Comparison of ENCODE assay signal across 9 cellular contexts in the genomic region with DNA sequence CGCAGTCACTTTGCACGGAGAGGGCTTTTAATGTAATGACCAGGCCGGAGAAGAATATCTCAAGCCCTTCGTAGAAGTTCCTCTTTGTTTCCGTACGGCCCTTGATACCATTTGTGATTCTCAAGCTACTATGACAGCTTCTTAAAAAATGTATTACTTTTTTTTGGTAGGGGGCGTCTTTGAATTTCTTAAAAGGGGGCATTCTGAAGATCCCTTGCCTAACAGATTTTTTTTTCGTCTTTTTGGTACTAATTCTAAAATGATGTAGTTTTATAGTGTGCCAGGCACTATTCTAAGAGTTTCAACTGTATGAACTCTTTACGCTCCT.
A peak's percentile ranks its signal among the peaks of the same experiment; 100 is the strongest.
DNase-seq lines count a peak whose midpoint lies in the region; ATAC-seq and TF ChIP-seq lines count a peak whose summit lies in the region.
"Had no signal": no experiment of that assay in that cellular context is flagged by ENCODE, and none has a peak within 500 bp of the region (broad histone marks: within the 10 kb centered on the region; RNA-seq: fewer than 3 reads in every experiment).

No MANE protein-coding gene starts in this region.

- no peak for TF ChIP-seq CTCF in cardiac muscle cell (IDR thresholded peaks at IDR 0.05; ENCODE audit: low read depth, low read length)
- no peak for TF ChIP-seq CTCF in epithelial cell of proximal tubule (conservative IDR thresholded peaks at IDR 0.05; ENCODE audit: low read depth, low read length)
- TF ChIP-seq CTCF in nephron progenitor cell (IDR thresholded peaks at IDR 0.05), result no peak
- TF ChIP-seq CTCF in uterus (IDR thresholded peaks at IDR 0.05), result no peak
- TF ChIP-seq CTCF in PC-3 (conservative IDR thresholded peaks at IDR 0.05; ENCODE audit: low read depth, low read length), result no peak

- intact Hi-C loops in left ventricle myocardium superior (cut with micrococcal nuclease), result no loop called here
- intact Hi-C loops in uterus (cut with DNase I; ENCODE audit: low total_unique reads), result no loop called here
- intact Hi-C loops in PC-3 (cut with micrococcal nuclease), result no loop called here

- no peak overlapping the region for H3K4me2 ChIP-seq in PC-3 (ENCODE audit: low read length)

- no peak overlapping the region for H3K9ac ChIP-seq in PC-3 (ENCODE audit: low read length)

- peaks cover 69% of the 10 kb centered on the region for H3K9me3 Mint-ChIP-seq in nephron progenitor cell
- peaks cover 12% of the 10 kb centered on the region for H3K9me3 Mint-ChIP-seq in activated T-cell treated with anti-CD3 and anti-CD28 coated beads, Interleukin-2, amount 50 U/mL, for 24 hours

- H3K9me3 ChIP-seq in cardiac muscle cell (ENCODE audit: low read depth) (no peaks in the 10 kb centered on the region), uterus (no peaks in the 10 kb centered on the region), PC-3 (ENCODE audit: low read length) (no peaks in the 10 kb centered on the region)

- H3K27me3 ChIP-seq in cardiac muscle cell (no peaks in the 10 kb centered on the region), uterus (no peaks in the 10 kb centered on the region), PC-3 (ENCODE audit: low read length) (peaks cover 10% of the 10 kb centered on the region)

- H3K27ac ChIP-seq in cardiac muscle cell, result no peak overlapping the region
- peak overlapping the region in 1 of 2 donors; percentile 73 for H3K27ac ChIP-seq in uterus
- H3K27ac ChIP-seq in PC-3 (ENCODE audit: low read length), result no peak overlapping the region

- H3K4me1 ChIP-seq in cardiac muscle cell (ENCODE audit: low read depth) (no peaks in the 10 kb centered on the region), uterus (no peaks in the 10 kb centered on the region), PC-3 (ENCODE audit: insufficient read depth, low read length) (no peaks in the 10 kb centered on the region)

- H3K9me2 ChIP-seq in PC-3 (replicated peaks; ENCODE audit: low read length), result no peaks in the 10 kb centered on the region

- DNase-seq in cardiac muscle cell (ENCODE audit: low read depth in 1 of 2, low spot score in 1 of 2) (no peak), left ventricle myocardium superior (no peak), epithelial cell of proximal tubule (ENCODE audit: low read depth) (no peak), nephron progenitor cell (no peak), uterus (no peak), amniotic stem cell (lab: John Stamatoyannopoulos, UW) (no peak), PC-3 (no peak)
- no peak for DNase-seq in activated T-cell treated with anti-CD3 and anti-CD28 coated beads, Interleukin-2, amount 50 U/mL, for 24 hours
- DNase-seq: NCI-H2029 had no signal

- no peaks in the 10 kb centered on the region for H4K20me1 ChIP-seq in PC-3 (ENCODE audit: low read length)

- H2AFZ ChIP-seq in PC-3 (ENCODE audit: low read length), result no peak overlapping the region

- peaks cover 37% of the 10 kb centered on the region for H3K36me3 Mint-ChIP-seq in nephron progenitor cell (ENCODE audit: low read depth)
- no peaks in the 10 kb centered on the region for H3K36me3 Mint-ChIP-seq in activated T-cell treated with anti-CD3 and anti-CD28 coated beads, Interleukin-2, amount 50 U/mL, for 24 hours (ENCODE audit: low read depth)

- BruUV-seq in PC-3 (replicated peaks; lab: Mats Ljungman, UMichigan), result no TSS peak

- H3K79me2 ChIP-seq in PC-3 (ENCODE audit: low read length), result no peaks in the 10 kb centered on the region

- TF ChIP-seq POLR2A in uterus (IDR thresholded peaks at IDR 0.05), result no peak

- H3K4me3 ChIP-seq in cardiac muscle cell, result peak overlapping the region; percentile 37
- peak overlapping the region; percentile 48 for H3K4me3 ChIP-seq in epithelial cell of proximal tubule (ENCODE audit: low read depth, low read length)
- H3K4me3 ChIP-seq in uterus, result peak overlapping the region; percentile 24 to 43
- H3K4me3 ChIP-seq in PC-3 (ENCODE audit: low read length), result no peak overlapping the region

- peaks cover 16% of the 10 kb centered on the region for H3K27me3 Mint-ChIP-seq in nephron progenitor cell (ENCODE audit: low read depth, poor library complexity)
- peaks cover 72% of the 10 kb centered on the region for H3K27me3 Mint-ChIP-seq in activated T-cell treated with anti-CD3 and anti-CD28 coated beads, Interleukin-2, amount 50 U/mL, for 24 hours

- CTCF ChIA-PET in PC-3 (lab: Charles Lee), result no interaction called here

- ATAC-seq in left ventricle myocardium superior (no peak), PC-3 (no peak)

- POLR2A ChIA-PET in PC-3 (lab: Charles Lee; ENCODE audit: unreplicated experiment), result no interaction called here

- peaks cover 16% of the 10 kb centered on the region for H3K4me1 Mint-ChIP-seq in nephron progenitor cell
- peaks cover 1% of the 10 kb centered on the region for H3K4me1 Mint-ChIP-seq in activated T-cell treated with anti-CD3 and anti-CD28 coated beads, Interleukin-2, amount 50 U/mL, for 24 hours (ENCODE audit: low read depth)

- no peaks in the 10 kb centered on the region for H3K36me3 ChIP-seq in cardiac muscle cell
- no peaks in the 10 kb centered on the region for H3K36me3 ChIP-seq in uterus
- no peaks in the 10 kb centered on the region for H3K36me3 ChIP-seq in PC-3 (ENCODE audit: low read depth, low read length)

- peak overlapping the region; percentile 87 for H3K27ac Mint-ChIP-seq in nephron progenitor cell
- H3K27ac Mint-ChIP-seq in activated T-cell treated with anti-CD3 and anti-CD28 coated beads, Interleukin-2, amount 50 U/mL, for 24 hours, result no peak overlapping the region

- peak overlapping the region; percentile 64 for H3K4me3 Mint-ChIP-seq in nephron progenitor cell
- H3K4me3 Mint-ChIP-seq in activated T-cell treated with anti-CD3 and anti-CD28 coated beads, Interleukin-2, amount 50 U/mL, for 24 hours, result no peak overlapping the region

- no peaks in the 10 kb centered on the region for H3F3A ChIP-seq in PC-3 (ENCODE audit: low read length, unreplicated experiment)
